In the genomic region with DNA sequence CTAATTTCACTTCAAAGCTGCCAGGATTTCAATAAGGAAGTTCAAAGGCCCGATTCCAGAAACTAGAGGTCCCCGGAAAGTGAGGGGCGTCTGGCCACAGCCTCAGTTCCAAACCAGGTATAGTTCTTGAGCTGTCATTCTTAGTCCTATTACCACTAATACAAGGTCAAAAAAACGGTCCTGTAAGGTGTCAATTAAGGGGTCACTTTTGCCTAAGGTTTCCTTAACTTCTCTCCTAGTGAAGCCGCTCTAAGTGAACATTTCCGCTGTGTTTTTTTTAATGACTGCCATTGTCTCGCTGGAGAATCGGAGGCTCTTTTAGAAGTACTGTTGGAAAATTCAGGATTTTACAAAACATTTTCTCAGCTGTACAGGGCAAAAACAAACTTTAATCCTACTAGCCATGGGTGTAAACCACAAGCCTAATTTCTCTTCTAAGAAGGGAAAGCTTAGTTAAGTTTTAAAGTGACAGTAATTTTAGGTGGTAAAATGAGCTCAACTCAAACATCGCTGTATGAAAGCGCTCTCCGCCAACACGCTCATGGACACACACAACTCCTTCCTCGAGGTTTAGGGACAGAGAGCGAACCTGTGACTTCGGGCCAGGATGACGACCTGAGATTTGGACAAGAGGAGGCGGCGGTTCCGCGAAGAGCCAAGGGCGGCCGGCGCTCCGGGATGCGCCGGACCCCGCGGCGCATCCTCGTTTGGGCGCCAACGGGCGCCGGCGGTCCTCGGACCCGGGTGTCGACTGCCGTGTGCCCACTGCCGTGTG, we compare ENCODE assay signal across 8 cellular contexts.
DNase-seq lines count a peak whose midpoint lies in the region; ATAC-seq, FAIRE-seq and TF ChIP-seq lines count a peak whose summit lies in the region.

No MANE protein-coding gene starts in this region.

- no peak overlapping the region for H3K18ac ChIP-seq in H1 (ENCODE audit: extremely low read depth, low read length)

- H3K27ac Mint-ChIP-seq in CD8-positive, alpha-beta memory T cell = peak overlapping the region in 6 of 8 donors; percentile 21 to 81 (median 64)
- no peak overlapping the region for H3K27ac Mint-ChIP-seq in nephron progenitor cell

- H4K8ac ChIP-seq in H1 (ENCODE audit: extremely low read depth, insufficient read depth, low read length) = peak overlapping the region; percentile 62; the same call in 1 of the 2 replicates

- no peak overlapping the region for H4K5ac ChIP-seq in H1 (ENCODE audit: insufficient read length, low read depth, low read length)

- H3K9ac ChIP-seq in H1 (replicated peaks in 1 of 4; ENCODE audit: extremely low read depth in 1 of 4, low read depth in 3 of 4, low read length in 3 of 4) = peak overlapping the region; percentile 14 to 69 (median 47); a peak in 3 of 7 replicates

- peak in 2 of 5 donors; percentile 1 to 29 for DNase-seq in CD8-positive, alpha-beta memory T cell
- DNase-seq in Peyer's patch (no peak), H1 (ENCODE audit: low read depth in 1 of 2, low spot score in 2 of 2) (no peak), nephron progenitor cell (no peak), NCI-H2196 (lab: John Stamatoyannopoulos, UW; ENCODE audit: unreplicated experiment) (no peak), UCSD-AML1 (lab: John Stamatoyannopoulos, UW; ENCODE audit: unreplicated experiment) (no peak), LoVo (ENCODE audit: low spot score) (no peak)

- peak overlapping the region; percentile 91 to 96 (median 92) for H3K4me3 Mint-ChIP-seq in CD8-positive, alpha-beta memory T cell
- H3K4me3 Mint-ChIP-seq in nephron progenitor cell = peak overlapping the region; percentile 86

- peaks cover 13% of the 10 kb centered on the region for H3K23me2 ChIP-seq in H1 (ENCODE audit: low read depth, low read length)

- no peak for TF ChIP-seq EP300 in H1 (IDR thresholded peaks at IDR 0.05; ENCODE audit: borderline replicate concordance in 1 of 2, low read depth in 2 of 2, low read length in 2 of 2)

- peaks cover 32 to 50% of the 10 kb centered on the region in 2 donors for H3K27me3 Mint-ChIP-seq in CD8-positive, alpha-beta memory T cell
- peaks cover 67% of the 10 kb centered on the region for H3K27me3 Mint-ChIP-seq in nephron progenitor cell (ENCODE audit: low read depth, poor library complexity)

- no peak overlapping the region for H2AK5ac ChIP-seq in H1 (ENCODE audit: low read depth, low read length)

- H3K27ac ChIP-seq in CD8-positive, alpha-beta memory T cell (ENCODE audit: low read depth, low read length) = no peak overlapping the region
- peak overlapping the region; percentile 18 to 87 (median 80) for H3K27ac ChIP-seq in Peyer's patch
- no peak overlapping the region for H3K27ac ChIP-seq in H1 (ENCODE audit: low read depth, low read length)

- no peaks in the 10 kb centered on the region for H3K79me1 ChIP-seq in H1 (ENCODE audit: low read depth, low read length)

- H3K23ac ChIP-seq in H1 (ENCODE audit: insufficient read length) = no peak overlapping the region

- no peaks in the 10 kb centered on the region for H3K9me3 ChIP-seq in CD8-positive, alpha-beta memory T cell (ENCODE audit: low read length)
- H3K9me3 ChIP-seq in Peyer's patch (no peaks in the 10 kb centered on the region), H1 (ENCODE audit: insufficient read depth in 2 of 2, low read depth in 1 of 2, low read length in 1 of 2) (no peaks in the 10 kb centered on the region)

- no peak overlapping the region for H4K91ac ChIP-seq in H1 (replicated peaks; ENCODE audit: insufficient read length, low read length)

- no peak overlapping the region for H3K4ac ChIP-seq in H1 (replicated peaks; ENCODE audit: insufficient read length, low read depth, low read length)

- peaks cover 13% of the 10 kb centered on the region for H3K4me1 ChIP-seq in CD8-positive, alpha-beta memory T cell (ENCODE audit: insufficient read depth, low read length)
- H3K4me1 ChIP-seq in Peyer's patch (peaks cover 0 to 7% (median 2%) of the 10 kb centered on the region in 4 donors), H1 (replicated peaks in 1 of 4; ENCODE audit: control insufficient read depth in 3 of 4, insufficient read depth in 4 of 4, low read length in 3 of 4) (peaks cover 0 to 8% (median 1%) of the 10 kb centered on the region in 4 experiments; a peak in 2 of 7 replicates)

- TF ChIP-seq CTCF in Peyer's patch (IDR thresholded peaks at IDR 0.05) (no peak), H1 (IDR thresholded peaks at IDR 0.05; ENCODE audit: control extremely low read depth in 1 of 3, insufficient read depth in 1 of 3, low read depth in 1 of 3, low read length in 3 of 3) (no peak), nephron progenitor cell (IDR thresholded peaks at IDR 0.05) (no peak)

- POLR2A ChIA-PET in CD8-positive, alpha-beta memory T cell (lab: Charles Lee) = interaction anchor here (1.0 to 1.6 kb wide), 4 partner anchors 18 to 243 kb away, joined by 3 to 9 read pairs (median 5); a partner anchor contains a TSS
- POLR2A ChIA-PET in H1 (lab: Charles Lee; ENCODE audit: partially characterized antibody) = interaction anchor here (0.8 to 1.5 kb wide), 5 partner anchors 8 to 39 kb away, joined by 3 to 8 read pairs (median 4); no protein-coding TSS in a partner anchor

- no peak overlapping the region for H3K56ac ChIP-seq in H1 (replicated peaks; ENCODE audit: insufficient read length, low read depth, low read length)

- H2BK20ac ChIP-seq in H1 (ENCODE audit: low read length) = no peak overlapping the region

- peaks cover 34% of the 10 kb centered on the region for H3K27me3 ChIP-seq in CD8-positive, alpha-beta memory T cell (ENCODE audit: insufficient read depth, low read length, poor library complexity, severe bottlenecking)
- H3K27me3 ChIP-seq in Peyer's patch (peaks cover 0 to 4% of the 10 kb centered on the region in 2 donors), H1 (replicated peaks in 1 of 4; ENCODE audit: control insufficient read depth in 3 of 4, extremely low read depth in 1 of 4, insufficient read depth in 3 of 4, low read length in 3 of 4) (peaks cover 0 to 20% (median 9%) of the 10 kb centered on the region in 4 experiments; a peak in 3 of 7 replicates)

- H2AFZ ChIP-seq in H1 (ENCODE audit: low read length) = peak overlapping the region; percentile 47

- H3K4me1 Mint-ChIP-seq in CD8-positive, alpha-beta memory T cell = peaks cover 20 to 41% (median 20%) of the 10 kb centered on the region in 3 donors
- H3K4me1 Mint-ChIP-seq in nephron progenitor cell = peaks cover 9% of the 10 kb centered on the region

- H2BK120ac ChIP-seq in H1 (replicated peaks; ENCODE audit: low read depth, low read length) = no peak overlapping the region

- CTCF ChIA-PET in CD8-positive, alpha-beta memory T cell (lab: Charles Lee) = interaction anchor here (0.7 to 2.3 kb wide), 17 partner anchors 9 to 364 kb away, joined by 3 to 18 read pairs (median 4); no protein-coding TSS in a partner anchor
- CTCF ChIA-PET in H1 (lab: Charles Lee; ENCODE audit: partially characterized antibody) = interaction anchor here (0.6 to 2.1 kb wide), 9 partner anchors 15 to 450 kb away, joined by 3 to 9 read pairs (median 3); a partner anchor contains a TSS

- H4K20me1 ChIP-seq in H1 (replicated peaks in 1 of 2; ENCODE audit: control insufficient read depth in 1 of 2, insufficient read depth in 2 of 2, low read length in 2 of 2) = no peaks in the 10 kb centered on the region

- peak overlapping the region; percentile 61 to 78 for H3K4me2 ChIP-seq in H1 (ENCODE audit: insufficient read depth in 1 of 2, low read depth in 2 of 2, low read length in 2 of 2)

- no peak overlapping the region for H2BK5ac ChIP-seq in H1 (ENCODE audit: low read depth, low read length)

- WGBS in H1 (ENCODE audit: extremely low coverage in 1 of 2, insufficient coverage in 1 of 2, insufficient read length in 1 of 2, insufficient replicate concordance in 2 of 2, low coverage in 1 of 2, low lambda C conversion rate in 2 of 2, missing lambda C conversion rate in 1 of 2), 2 experiments = 3% methylated on average over 40 of the region's 40 CpGs; no CpG with 5 or more reads in 1 of the 2 experiments

- no peak for FAIRE-seq in H1 (lab: Jason Lieb, UNC)

- peak; percentile 35 for ATAC-seq in GM21528 (IDR thresholded peaks at IDR 0.05; ENCODE audit: low FRiP score, unreplicated experiment)

- no peak for TF ChIP-seq RAD21 in H1 (IDR thresholded peaks at IDR 0.05 in 1 of 2, conservative IDR thresholded peaks at IDR 0.05 in 1 of 2; ENCODE audit: low read depth in 2 of 2, low read length in 2 of 2)

- H3K36me3 Mint-ChIP-seq in CD8-positive, alpha-beta memory T cell = peaks cover 0 to 5% (median 0%) of the 10 kb centered on the region in 3 donors
- H3K36me3 Mint-ChIP-seq in nephron progenitor cell (ENCODE audit: low read depth) = no peaks in the 10 kb centered on the region

- no peaks in the 10 kb centered on the region for H3K36me3 ChIP-seq in CD8-positive, alpha-beta memory T cell (ENCODE audit: insufficient read depth, low read length)
- no peaks in the 10 kb centered on the region for H3K36me3 ChIP-seq in Peyer's patch
- H3K36me3 ChIP-seq in H1 (ENCODE audit: control insufficient read depth in 2 of 4, insufficient read depth in 4 of 4, low read length in 3 of 4) = no peaks in the 10 kb centered on the region

- H2BK15ac ChIP-seq in H1 (ENCODE audit: low read length) = no peak overlapping the region

- TF ChIP-seq POLR2A in Peyer's patch (IDR thresholded peaks at IDR 0.05) = no peak
- TF ChIP-seq POLR2A in H1 (IDR thresholded peaks at IDR 0.05; ENCODE audit: control extremely low read depth in 1 of 2, low read depth in 2 of 2, low read length in 2 of 2) = no peak

- H3K4me3 ChIP-seq in CD8-positive, alpha-beta memory T cell (ENCODE audit: low read length) = peak overlapping the region; percentile 45
- H3K4me3 ChIP-seq in Peyer's patch = peak overlapping the region; percentile 53 to 97 (median 68)
- peak overlapping the region; percentile 46 to 87 (median 72) for H3K4me3 ChIP-seq in H1 (ENCODE audit: extremely low read depth in 1 of 4, insufficient read depth in 2 of 4, low read depth in 3 of 4, low read length in 4 of 4)

- H3K79me2 ChIP-seq in H1 (ENCODE audit: control insufficient read depth in 1 of 2, insufficient read depth in 2 of 2, low read length in 2 of 2) = peaks cover 0 to 20% of the 10 kb centered on the region in 2 experiments; a peak in 2 of 4 replicates

- no peaks in the 10 kb centered on the region for H3K9me3 Mint-ChIP-seq in CD8-positive, alpha-beta memory T cell
- no peaks in the 10 kb centered on the region for H3K9me3 Mint-ChIP-seq in nephron progenitor cell

- H3K14ac ChIP-seq in H1 (ENCODE audit: insufficient read length) = no peak overlapping the region

- H2BK12ac ChIP-seq in H1 (ENCODE audit: low read depth, low read length) = no peak overlapping the region

TF ChIP-seq in H1, 55 proteins besides CTCF, POLR2A, EP300 and RAD21 (continues in another document):
- no peak for TF ChIP-seq RXRA (IDR thresholded peaks at IDR 0.05; ENCODE audit: insufficient read depth, low read depth, low read length)
- TF ChIP-seq, protein P1, sequence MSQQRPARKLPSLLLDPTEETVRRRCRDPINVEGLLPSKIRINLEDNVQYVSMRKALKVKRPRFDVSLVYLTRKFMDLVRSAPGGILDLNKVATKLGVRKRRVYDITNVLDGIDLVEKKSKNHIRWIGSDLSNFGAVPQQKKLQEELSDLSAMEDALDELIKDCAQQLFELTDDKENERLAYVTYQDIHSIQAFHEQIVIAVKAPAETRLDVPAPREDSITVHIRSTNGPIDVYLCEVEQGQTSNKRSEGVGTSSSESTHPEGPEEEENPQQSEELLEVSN (IDR thresholded peaks at IDR 0.05) = no peak
- TF ChIP-seq SP4 (IDR thresholded peaks at IDR 0.05; ENCODE audit: low read length) = no peak

Comparison
In these comparisons a context has a peak if more than half of its experiments do, and no peak if none do; other contexts are left out.
1. H3K27ac ChIP-seq: peak in Peyer's patch (4 of 4); none in CD8-positive, alpha-beta memory T cell (single experiment) and H1 (single experiment).
2. Peak in every context shown above with its lines, with median percentiles within 50 percentile points of each other: H3K4me3 ChIP-seq.